In the genomic region with DNA sequence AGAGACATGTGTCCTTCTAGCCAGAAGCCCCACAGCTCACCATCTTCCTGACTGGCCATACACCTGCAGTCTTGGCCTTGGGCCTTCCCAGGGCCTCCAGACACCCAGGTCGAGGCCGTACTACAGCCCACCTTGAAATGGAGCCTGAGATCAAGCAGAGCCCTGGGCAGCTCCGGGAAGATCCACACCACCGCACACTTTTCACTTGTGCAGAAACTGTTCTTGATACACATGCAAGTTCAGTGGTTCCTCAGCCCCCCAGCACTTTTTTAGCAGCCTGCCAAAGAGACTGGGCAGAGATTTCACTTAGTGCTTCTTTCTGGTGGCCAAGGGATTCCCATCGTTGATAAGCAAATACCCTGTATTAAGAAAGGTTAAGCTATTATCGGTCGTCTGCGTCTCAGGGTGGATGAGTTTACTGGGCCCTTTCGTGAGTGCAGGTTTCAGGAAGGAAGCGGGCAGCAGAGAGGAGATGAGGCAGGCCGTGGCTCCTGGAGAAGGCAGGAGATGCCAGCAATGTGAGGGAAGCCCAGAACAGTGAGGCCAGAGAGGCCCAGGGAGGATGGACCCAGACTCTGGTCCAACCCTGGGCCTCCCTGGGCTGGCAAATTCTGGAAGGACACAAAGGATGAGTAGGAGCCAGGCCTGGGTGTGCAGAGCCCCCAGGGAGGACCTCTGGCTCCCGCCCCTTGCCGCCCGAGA, we compare ENCODE assay signal across 12 cellular contexts. TPM values are rescaled to one million over a fixed set of nuclear protein-coding genes. Genes with fewer than 3 reads are reported as not detected.
A peak's percentile ranks its signal among the peaks of the same experiment; 100 is the strongest.
DNase-seq lines count a peak whose midpoint lies in the region; ATAC-seq and TF ChIP-seq lines count a peak whose summit lies in the region.
"Had no signal": no experiment of that assay in that cellular context is flagged by ENCODE, and none has a peak within 500 bp of the region (broad histone marks: within the 10 kb centered on the region; RNA-seq: fewer than 3 reads in every experiment).

No MANE protein-coding gene starts in this region.

- H3K36me3 ChIP-seq in lower lobe of right lung: no peaks in the 10 kb centered on the region
- no peaks in the 10 kb centered on the region for H3K36me3 ChIP-seq in transverse colon

- peaks cover 26% of the 10 kb centered on the region for H3K4me1 Mint-ChIP-seq in activated naive CD8-positive, alpha-beta T cell treated with anti-CD3 and anti-CD28 coated beads, Interleukin-2, amount 50 U/mL, for 24 hours
- peaks cover 9% of the 10 kb centered on the region for H3K4me1 Mint-ChIP-seq in activated naive CD8-positive, alpha-beta T cell treated with anti-CD3 and anti-CD28 coated beads for 36 hours

- no peak for ATAC-seq in activated naive CD8-positive, alpha-beta T cell treated with anti-CD3 and anti-CD28 coated beads, Interleukin-2, amount 50 U/mL, for 24 hours
- ATAC-seq in lower lobe of right lung (no peak), omental fat pad (ENCODE audit: low FRiP score) (no peak)
- ATAC-seq: activated CD4-positive, alpha-beta T cell treated with anti-CD3 and anti-CD28 coated beads for 36 hours had no signal

- no peaks in the 10 kb centered on the region for H3K27me3 Mint-ChIP-seq in activated naive CD8-positive, alpha-beta T cell treated with anti-CD3 and anti-CD28 coated beads, Interleukin-2, amount 50 U/mL, for 24 hours
- no peaks in the 10 kb centered on the region for H3K27me3 Mint-ChIP-seq in activated naive CD8-positive, alpha-beta T cell treated with anti-CD3 and anti-CD28 coated beads for 36 hours
- H3K27me3 Mint-ChIP-seq: activated CD4-positive, alpha-beta T cell treated with anti-CD3 and anti-CD28 coated beads for 36 hours had no signal

- H3K4me3 ChIP-seq in lower lobe of right lung (peak overlapping the region; percentile 32), transverse colon (no peak overlapping the region)
- H3K4me3 ChIP-seq: body of pancreas had no signal

- H3K4me1 ChIP-seq in lower lobe of right lung: peaks cover 61% of the 10 kb centered on the region
- H3K4me1 ChIP-seq in transverse colon: peaks cover 30 to 58% (median 43%) of the 10 kb centered on the region in 4 donors

- WGBS in transverse colon (ENCODE audit: low coverage in 1 of 2), 2 donors: 80 to 81% methylated on average over 3 to 14 of the region's 14 CpGs

- H3K27me3 ChIP-seq in lower lobe of right lung (ENCODE audit: low read depth) (no peaks in the 10 kb centered on the region), transverse colon (no peaks in the 10 kb centered on the region)
- H3K27me3 ChIP-seq: body of pancreas had no signal

- TF ChIP-seq CTCF in lower lobe of right lung (IDR thresholded peaks at IDR 0.05) (no peak), transverse colon (IDR thresholded peaks at IDR 0.05) (no peak), omental fat pad (IDR thresholded peaks at IDR 0.05) (no peak)

- peak overlapping the region; percentile 34 for H3K4me3 Mint-ChIP-seq in activated naive CD8-positive, alpha-beta T cell treated with anti-CD3 and anti-CD28 coated beads, Interleukin-2, amount 50 U/mL, for 24 hours
- H3K4me3 Mint-ChIP-seq in activated naive CD8-positive, alpha-beta T cell treated with anti-CD3 and anti-CD28 coated beads for 36 hours: no peak overlapping the region
- H3K4me3 Mint-ChIP-seq: activated CD4-positive, alpha-beta T cell treated with anti-CD3 and anti-CD28 coated beads for 36 hours had no signal

- H3K27ac ChIP-seq in lower lobe of right lung (peak overlapping the region; percentile 80), transverse colon (peak overlapping the region; percentile 11 to 61 (median 48))

- TF ChIP-seq POLR2A in transverse colon (IDR thresholded peaks at IDR 0.05): no peak

- H3K9me3 Mint-ChIP-seq in activated naive CD8-positive, alpha-beta T cell treated with anti-CD3 and anti-CD28 coated beads, Interleukin-2, amount 50 U/mL, for 24 hours: no peaks in the 10 kb centered on the region
- no peaks in the 10 kb centered on the region for H3K9me3 Mint-ChIP-seq in activated naive CD8-positive, alpha-beta T cell treated with anti-CD3 and anti-CD28 coated beads for 36 hours

- H3K9me3 ChIP-seq in lower lobe of right lung (no peaks in the 10 kb centered on the region), transverse colon (no peaks in the 10 kb centered on the region)
- H3K9me3 ChIP-seq: body of pancreas had no signal

- no peak for DNase-seq in activated naive CD8-positive, alpha-beta T cell treated with anti-CD3 and anti-CD28 coated beads, Interleukin-2, amount 50 U/mL, for 24 hours
- no peak for DNase-seq in activated naive CD8-positive, alpha-beta T cell treated with anti-CD3 and anti-CD28 coated beads for 36 hours
- DNase-seq in amniotic epithelial cell (ENCODE audit: low read depth) (peak; percentile 55), lower lobe of right lung (no peak), transverse colon (peak; percentile 14), cerebellar nuclear complex (lab: John Stamatoyannopoulos, UW) (no peak), omental fat pad (ENCODE audit: low spot score) (no peak)
- no peak for DNase-seq in activated CD8-positive, alpha-beta memory T cell treated with anti-CD3 and anti-CD28 coated beads for 24 hours
- DNase-seq: activated CD4-positive, alpha-beta T cell treated with anti-CD3 and anti-CD28 coated beads for 36 hours; NCI-H2171 treated with DMSO at 0.1 percent for 48 hours; stimulated activated CD4-positive, alpha-beta T cell treated with anti-CD3 and anti-CD28 coated beads, Interleukin-4, amount 100 ng/mL, for 1 hour had no signal

- H3K36me3 Mint-ChIP-seq in activated naive CD8-positive, alpha-beta T cell treated with anti-CD3 and anti-CD28 coated beads, Interleukin-2, amount 50 U/mL, for 24 hours (ENCODE audit: low read depth): no peaks in the 10 kb centered on the region
- no peaks in the 10 kb centered on the region for H3K36me3 Mint-ChIP-seq in activated naive CD8-positive, alpha-beta T cell treated with anti-CD3 and anti-CD28 coated beads for 36 hours

- TF ChIP-seq EP300 in transverse colon (IDR thresholded peaks at IDR 0.05; ENCODE audit: low read depth): no peak

- intact Hi-C loops in lower lobe of right lung (cut with DNase I): no loop called here
- intact Hi-C loops in transverse colon (cut with DNase I; ENCODE audit: low total_unique reads): no loop called here

- in situ Hi-C loops in transverse colon (cut with MboI; ENCODE audit: low pct_ligation_motif_present in 1 of 4, low pct_unique_long_range_greater_than_20kb in 1 of 4, low sequenced_read_pairs in 3 of 4): no loop called here

- peak overlapping the region; percentile 31 for H3K27ac Mint-ChIP-seq in activated naive CD8-positive, alpha-beta T cell treated with anti-CD3 and anti-CD28 coated beads, Interleukin-2, amount 50 U/mL, for 24 hours
- H3K27ac Mint-ChIP-seq in activated naive CD8-positive, alpha-beta T cell treated with anti-CD3 and anti-CD28 coated beads for 36 hours: no peak overlapping the region
- H3K27ac Mint-ChIP-seq: activated CD4-positive, alpha-beta T cell treated with anti-CD3 and anti-CD28 coated beads for 36 hours had no signal

RNA-seq across cellular contexts. Expression of gene TFEB, which starts 11.3 kb away (rescaled TPM):
- 10 to 100 TPM in 1 of 2 experiments, 1 to 10 TPM in 1; 9.3 to 11.5 TPM for total RNA-seq in activated naive CD8-positive, alpha-beta T cell treated with anti-CD3 and anti-CD28 coated beads for 36 hours
- total RNA-seq in lower lobe of right lung (36.5 TPM), transverse colon (10 to 100 TPM; 30.4 to 47.1 (median 38.1) TPM), omental fat pad (10 to 100 TPM in 3 of 4 donors, 1 to 10 TPM in 1; 7.1 to 24.4 (median 14.5) TPM)

RNA-seq across cellular contexts. Expression of gene PGC, which starts 23.1 kb away (rescaled TPM):
- not detected for total RNA-seq in activated naive CD8-positive, alpha-beta T cell treated with anti-CD3 and anti-CD28 coated beads for 36 hours
- total RNA-seq in lower lobe of right lung (947 TPM), transverse colon (1 to 10 TPM in 1 of 4 donors, not detected in 3; 1.5 TPM), omental fat pad (not detected)
- total RNA-seq: activated CD4-positive, alpha-beta T cell treated with anti-CD3 and anti-CD28 coated beads for 36 hours had no signal

RNA-seq across cellular contexts. Expression of gene FRS3, which starts 55.6 kb away (rescaled TPM):
- total RNA-seq in activated naive CD8-positive, alpha-beta T cell treated with anti-CD3 and anti-CD28 coated beads for 36 hours: 1 to 10 TPM; 3.1 to 5.2 TPM
- total RNA-seq in lower lobe of right lung (5.9 TPM), transverse colon (1 to 10 TPM; 2.8 to 4.5 (median 3.2) TPM), omental fat pad (1 to 10 TPM; 1.2 to 5.5 (median 2.4) TPM)

RNA-seq across cellular contexts. Expression of gene PRICKLE4, which starts 56.5 kb away (rescaled TPM):
- not detected for total RNA-seq in activated naive CD8-positive, alpha-beta T cell treated with anti-CD3 and anti-CD28 coated beads for 36 hours
- total RNA-seq in lower lobe of right lung: 12.1 TPM
- 10 to 100 TPM in 3 of 4 donors, 1 to 10 TPM in 1; 6.7 to 52.0 (median 21.0) TPM for total RNA-seq in transverse colon
- total RNA-seq in omental fat pad: 10 to 100 TPM in 1 of 4 donors, 1 to 10 TPM in 3; 1.6 to 11.7 (median 8.6) TPM
- total RNA-seq: activated CD4-positive, alpha-beta T cell treated with anti-CD3 and anti-CD28 coated beads for 36 hours had no signal

Comparison
In these comparisons a context has a peak if more than half of its experiments do, and no peak if none do; other contexts are left out.
1. DNase-seq: peak in amniotic epithelial cell (single experiment) and transverse colon (single experiment); none in activated naive CD8-positive, alpha-beta T cell treated with anti-CD3 and anti-CD28 coated beads, Interleukin-2, amount 50 U/mL, for 24 hours (single experiment), activated naive CD8-positive, alpha-beta T cell treated with anti-CD3 and anti-CD28 coated beads for 36 hours (single experiment), lower lobe of right lung (single experiment), cerebellar nuclear complex (0 of 2), omental fat pad (single experiment) and activated CD8-positive, alpha-beta memory T cell treated with anti-CD3 and anti-CD28 coated beads for 24 hours (single experiment).
2. RNA of gene PGC, which starts 23.1 kb away (total RNA-seq): 947 TPM in lower lobe of right lung (single experiment); 1.5 TPM in transverse colon, not detected in activated naive CD8-positive, alpha-beta T cell treated with anti-CD3 and anti-CD28 coated beads for 36 hours and not detected in omental fat pad; every median in the first group is over 100 times any median in the second.